In genomic region chr14:98514016-98514415, GRCh38 we compare ENCODE assay signal across 32 cellular contexts.
"Had no signal": no experiment of that assay in that cellular context is flagged by ENCODE, and none has a peak within 500 bp of the region (broad histone marks: within the 10 kb centered on the region; RNA-seq: fewer than 3 reads in every experiment).

No MANE protein-coding gene starts in this region.

- H3K9me3 Mint-ChIP-seq: activated CD4-positive, alpha-beta memory T cell treated with anti-CD3 and anti-CD28 coated beads, Interleukin-2, amount 10 ng/mL, durations not matched to agents 7 days and 5 days; activated naive CD4-positive, alpha-beta T cell treated with anti-CD3 and anti-CD28 coated beads, Interleukin-2, amount 50 U/mL, for 24 hours had no signal

- H3K27ac Mint-ChIP-seq: activated CD4-positive, alpha-beta memory T cell treated with anti-CD3 and anti-CD28 coated beads, Interleukin-2, amount 10 ng/mL, durations not matched to agents 7 days and 5 days; activated CD8-positive, alpha-beta memory T cell treated with anti-CD3 and anti-CD28 coated beads, Interleukin-2, amount 10 ng/mL, durations not matched to agents 7 days and 5 days; activated naive CD4-positive, alpha-beta T cell treated with anti-CD3 and anti-CD28 coated beads, Interleukin-2, amount 50 U/mL, for 24 hours; activated naive CD8-positive, alpha-beta T cell treated with anti-CD3 and anti-CD28 coated beads, Interleukin-2, amount 10 ng/mL, durations not matched to agents 7 days and 5 days; activated T-cell treated with anti-CD3 and anti-CD28 coated beads, Interleukin-2, amount 50 U/mL, for 72 hours; activated T-helper 2 cell treated with anti-CD3 and anti-CD28 coated beads, Interferon-gamma antibody, Interleukin-2, Interleukin-4, amounts not matched to agents 10 μg/mL and 5 μg/mL and 100 μg/mL, durations not matched to agents 14 hours and 24 hours and 36 hours had no signal

- H3K36me3 ChIP-seq: ascending aorta, cardiac muscle cell, WERI-Rb-1 had no signal

- H3K27ac ChIP-seq: ascending aorta, cardiac muscle cell, PC-9, RWPE1, WERI-Rb-1 had no signal

- DNase-seq: activated CD4-positive, alpha-beta memory T cell treated with anti-CD3 and anti-CD28 coated beads, Interleukin-2, amount 10 ng/mL, durations not matched to agents 7 days and 5 days; activated CD4-positive, alpha-beta T cell treated with anti-CD3 and anti-CD28 coated beads for 1 hour; activated CD4-positive, alpha-beta T cell treated with anti-CD3 and anti-CD28 coated beads for 48 hours; activated CD4-positive, CD25-positive, alpha-beta regulatory T cell; activated CD8-positive, alpha-beta memory T cell treated with anti-CD3 and anti-CD28 coated beads for 24 hours; activated CD8-positive, alpha-beta memory T cell treated with anti-CD3 and anti-CD28 coated beads, Interleukin-2, amount 10 ng/mL, durations not matched to agents 7 days and 5 days; activated CD8-positive, alpha-beta memory T cell treated with anti-CD3 and anti-CD28 coated beads, Interleukin-2, amount 50 U/mL, for 48 hours; activated gamma-delta T cell; activated naive CD4-positive, alpha-beta T cell treated with Interleukin-2 at 50 U/mL for 16 hours; activated naive CD8-positive, alpha-beta T cell treated with anti-CD3 and anti-CD28 coated beads, Interleukin-2, amount 10 ng/mL, durations not matched to agents 7 days and 5 days; activated T-cell treated with anti-CD3 and anti-CD28 coated beads, Interleukin-2, amount 50 U/mL, for 72 hours; amygdala; NCI-H1105; NCI-H1436 treated with DMSO at 0.1 percent for 48 hours; NCI-H1694 treated with DMSO at 0.1 percent for 48 hours; NCI-H2029; NCI-H510A; NCI-H526 treated with DMSO at 0.1 percent for 48 hours; NK-92 treated with Interleukin-12 subunit alpha and Interleukin-12 subunit beta, amount 100 ng/mL, for 24 hours; PC-9; SIG-M5; SW 1271; T-helper 1 cell; T1000; WERI-Rb-1 had no signal

- H3K4me1 ChIP-seq: ascending aorta had no signal

- H3K27me3 Mint-ChIP-seq: activated CD4-positive, alpha-beta memory T cell treated with anti-CD3 and anti-CD28 coated beads, Interleukin-2, amount 10 ng/mL, durations not matched to agents 7 days and 5 days; activated CD8-positive, alpha-beta memory T cell treated with anti-CD3 and anti-CD28 coated beads, Interleukin-2, amount 10 ng/mL, durations not matched to agents 7 days and 5 days; activated naive CD4-positive, alpha-beta T cell treated with anti-CD3 and anti-CD28 coated beads, Interleukin-2, amount 50 U/mL, for 24 hours; activated naive CD8-positive, alpha-beta T cell treated with anti-CD3 and anti-CD28 coated beads, Interleukin-2, amount 10 ng/mL, durations not matched to agents 7 days and 5 days; central memory CD8-positive, alpha-beta T cell had no signal

- H3K4me3 Mint-ChIP-seq: activated CD4-positive, alpha-beta memory T cell treated with anti-CD3 and anti-CD28 coated beads, Interleukin-2, amount 10 ng/mL, durations not matched to agents 7 days and 5 days; activated CD8-positive, alpha-beta memory T cell treated with anti-CD3 and anti-CD28 coated beads, Interleukin-2, amount 10 ng/mL, durations not matched to agents 7 days and 5 days; activated naive CD4-positive, alpha-beta T cell treated with anti-CD3 and anti-CD28 coated beads, Interleukin-2, amount 50 U/mL, for 24 hours; activated naive CD8-positive, alpha-beta T cell treated with anti-CD3 and anti-CD28 coated beads, Interleukin-2, amount 10 ng/mL, durations not matched to agents 7 days and 5 days; activated T-cell treated with anti-CD3 and anti-CD28 coated beads, Interleukin-2, amount 50 U/mL, for 72 hours; central memory CD8-positive, alpha-beta T cell had no signal

- H2AFZ ChIP-seq: PC-9 had no signal

- H3K4me2 ChIP-seq: PC-9 had no signal

- H3K4me3 ChIP-seq: ascending aorta, cardiac muscle cell, PC-9 had no signal

- H3K27me3 ChIP-seq: ascending aorta, cardiac muscle cell had no signal

- ATAC-seq: activated CD8-positive, alpha-beta memory T cell treated with anti-CD3 and anti-CD28 coated beads, Interleukin-2, amount 10 ng/mL, durations not matched to agents 7 days and 5 days; activated T-cell treated with anti-CD3 and anti-CD28 coated beads, Interleukin-2, amount 50 U/mL, for 72 hours; Right ventricle myocardium inferior had no signal
